In the genomic region with DNA sequence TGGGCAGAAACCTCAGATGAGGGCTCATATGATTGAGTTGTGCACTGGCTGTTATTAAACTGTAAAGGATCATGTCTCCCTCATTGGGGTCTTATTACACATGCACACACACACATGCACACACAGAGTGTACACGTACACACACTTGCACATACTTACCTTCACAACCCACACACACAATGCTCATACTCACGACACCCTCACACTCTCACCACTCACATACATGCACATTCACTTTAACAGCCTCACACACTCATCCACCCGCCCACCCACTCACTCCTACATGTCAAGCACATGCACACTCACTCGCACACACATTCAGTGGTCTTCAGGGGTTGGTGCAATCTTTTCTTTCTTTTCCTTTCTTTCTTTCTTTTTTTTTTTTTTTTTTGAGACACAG, we compare ENCODE assay signal across 3 cellular contexts.
TF ChIP-seq lines count a peak whose summit lies in the region.

No MANE protein-coding gene starts in this region.

TF ChIP-seq in HEK293, 187 proteins besides CTCF, POLR2A, EP300 and RAD21:
- TF ChIP-seq ZFHX2 (tag by site-specific recombination; conservative IDR thresholded peaks at IDR 0.05) (peak; percentile 81), ZNF138 (tag by site-specific recombination; IDR thresholded peaks at IDR 0.05; ENCODE audit: borderline replicate concordance) (no peak), MZF1 (tag by site-specific recombination; IDR thresholded peaks at IDR 0.05; ENCODE audit: borderline replicate concordance) (no peak), EGR2 (tag by site-specific recombination; IDR thresholded peaks at IDR 0.05; ENCODE audit: low read depth) (peak; percentile 64; the same call in 1 of the 2 replicates)
- TF ChIP-seq, protein P1, sequence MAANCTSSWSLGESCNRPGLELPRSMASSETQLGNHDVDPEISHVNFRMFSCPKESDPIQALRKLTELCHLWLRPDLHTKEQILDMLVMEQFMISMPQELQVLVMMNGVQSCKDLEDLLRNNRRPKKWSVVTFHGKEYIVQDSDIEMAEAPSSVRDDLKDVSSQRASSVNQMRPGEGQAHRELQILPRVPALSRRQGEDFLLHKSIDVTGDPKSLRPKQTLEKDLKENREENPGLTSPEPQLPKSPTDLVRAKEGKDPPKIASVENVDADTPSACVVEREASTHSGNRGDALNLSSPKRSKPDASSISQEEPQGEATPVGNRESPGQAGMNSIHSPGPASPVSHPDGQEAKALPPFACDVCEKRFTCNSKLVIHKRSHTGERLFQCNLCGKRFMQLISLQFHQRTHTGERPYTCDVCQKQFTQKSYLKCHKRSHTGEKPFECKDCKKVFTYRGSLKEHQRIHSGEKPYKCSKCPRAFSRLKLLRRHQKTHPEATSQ (tag by site-specific recombination; IDR thresholded peaks at IDR 0.05), result no peak

TF ChIP-seq in GM12878, 131 proteins besides CTCF, POLR2A, EP300 and RAD21:
- TF ChIP-seq TARDBP (IDR thresholded peaks at IDR 0.05; ENCODE audit: borderline replicate concordance), result no peak
- TF ChIP-seq POU2F2 (IDR thresholded peaks at IDR 0.05; ENCODE audit: borderline replicate concordance, low read depth, low read length), result no peak
- no peak for TF ChIP-seq ESRRA (IDR thresholded peaks at IDR 0.05; ENCODE audit: low read length)
- TF ChIP-seq, protein P2, sequence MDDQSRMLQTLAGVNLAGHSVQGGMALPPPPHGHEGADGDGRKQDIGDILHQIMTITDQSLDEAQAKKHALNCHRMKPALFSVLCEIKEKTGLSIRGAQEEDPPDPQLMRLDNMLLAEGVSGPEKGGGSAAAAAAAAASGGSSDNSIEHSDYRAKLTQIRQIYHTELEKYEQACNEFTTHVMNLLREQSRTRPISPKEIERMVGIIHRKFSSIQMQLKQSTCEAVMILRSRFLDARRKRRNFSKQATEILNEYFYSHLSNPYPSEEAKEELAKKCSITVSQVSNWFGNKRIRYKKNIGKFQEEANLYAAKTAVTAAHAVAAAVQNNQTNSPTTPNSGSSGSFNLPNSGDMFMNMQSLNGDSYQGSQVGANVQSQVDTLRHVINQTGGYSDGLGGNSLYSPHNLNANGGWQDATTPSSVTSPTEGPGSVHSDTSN (IDR thresholded peaks at IDR 0.05; ENCODE audit: insufficient replicate concordance, low read depth, low read length), result peak; percentile 58
- peak; percentile 40; the same call in 1 of the 2 replicates for TF ChIP-seq TCF3 (IDR thresholded peaks at IDR 0.05; ENCODE audit: borderline replicate concordance, insufficient read depth, low read depth, low read length)
- no peak for TF ChIP-seq IRF4 (IDR thresholded peaks at IDR 0.05; ENCODE audit: low read depth, low read length)
- TF ChIP-seq, protein P3, sequence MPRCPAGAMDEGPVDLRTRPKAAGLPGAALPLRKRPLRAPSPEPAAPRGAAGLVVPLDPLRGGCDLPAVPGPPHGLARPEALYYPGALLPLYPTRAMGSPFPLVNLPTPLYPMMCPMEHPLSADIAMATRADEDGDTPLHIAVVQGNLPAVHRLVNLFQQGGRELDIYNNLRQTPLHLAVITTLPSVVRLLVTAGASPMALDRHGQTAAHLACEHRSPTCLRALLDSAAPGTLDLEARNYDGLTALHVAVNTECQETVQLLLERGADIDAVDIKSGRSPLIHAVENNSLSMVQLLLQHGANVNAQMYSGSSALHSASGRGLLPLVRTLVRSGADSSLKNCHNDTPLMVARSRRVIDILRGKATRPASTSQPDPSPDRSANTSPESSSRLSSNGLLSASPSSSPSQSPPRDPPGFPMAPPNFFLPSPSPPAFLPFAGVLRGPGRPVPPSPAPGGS (IDR thresholded peaks at IDR 0.05; ENCODE audit: borderline replicate concordance, insufficient read depth, low read depth, low read length, poor library complexity, severe bottlenecking), result peak; percentile 99

TF ChIP-seq in H1, 55 proteins besides CTCF, POLR2A, EP300 and RAD21:
- TF ChIP-seq GABPA (IDR thresholded peaks at IDR 0.05; ENCODE audit: borderline replicate concordance, insufficient read depth, low read length) (no peak), HDAC6 (IDR thresholded peaks at IDR 0.05; ENCODE audit: low read depth, low read length) (no peak)
TF ChIP-seq in H1: peak in this region for 0.
